In genomic region chr21:33841561-33841960, GRCh38 we compare ENCODE assay signal across 33 cellular contexts.
"Had no signal": no experiment of that assay in that cellular context is flagged by ENCODE, and none has a peak within 500 bp of the region (broad histone marks: within the 10 kb centered on the region; RNA-seq: fewer than 3 reads in every experiment).

No MANE protein-coding gene starts in this region.

- H3K4me1 ChIP-seq: parathyroid adenoma, prostate gland had no signal

- H3K9me3 ChIP-seq: left lung, mucosa of descending colon, neutrophil, prostate gland, sigmoid colon, testis, tibial artery, upper lobe of right lung had no signal

- ATAC-seq: heart right ventricle; left colon; naive thymus-derived CD8-positive, alpha-beta T cell; right cardiac atrium; stimulated activated memory B cell treated with anti-CD40 and anti-IgM and Interleukin-4, amounts not matched to agents 10 μg/mL and 1 μg/mL and 100 μg/mL, for 72 hours; stimulated activated naive CD8-positive, alpha-beta T cell treated with anti-CD3 and anti-CD28 coated beads, Interleukin-15, amount 100 ng/mL, for 72 hours had no signal

- H3K36me3 ChIP-seq: neutrophil, prostate gland had no signal

- H3K27ac Mint-ChIP-seq: memory B cell; naive thymus-derived CD8-positive, alpha-beta T cell; neural progenitor cell; stimulated activated memory B cell treated with anti-CD40 and anti-IgM and Interleukin-4, amounts not matched to agents 10 μg/mL and 1 μg/mL and 100 μg/mL, for 72 hours; stimulated activated naive CD8-positive, alpha-beta T cell treated with anti-CD3 and anti-CD28 coated beads, Interleukin-15, amount 100 ng/mL, for 72 hours had no signal

- H3K27me3 Mint-ChIP-seq: naive thymus-derived CD8-positive, alpha-beta T cell; stimulated activated naive CD8-positive, alpha-beta T cell treated with anti-CD3 and anti-CD28 coated beads, Interleukin-15, amount 100 ng/mL, for 72 hours had no signal

- FAIRE-seq: keratinocyte, urothelium cell line had no signal

- H3K4me3 Mint-ChIP-seq: memory B cell; naive thymus-derived CD8-positive, alpha-beta T cell; nephron; neural progenitor cell; stimulated activated memory B cell treated with anti-CD40 and anti-IgM and Interleukin-4, amounts not matched to agents 10 μg/mL and 1 μg/mL and 100 μg/mL, for 72 hours; stimulated activated naive CD8-positive, alpha-beta T cell treated with anti-CD3 and anti-CD28 coated beads, Interleukin-15, amount 100 ng/mL, for 72 hours had no signal

- H3K79me2 ChIP-seq: hepatocyte, parathyroid adenoma had no signal

- H3K4me1 Mint-ChIP-seq: memory B cell; naive thymus-derived CD8-positive, alpha-beta T cell; stimulated activated memory B cell treated with anti-CD40 and anti-IgM and Interleukin-4, amounts not matched to agents 10 μg/mL and 1 μg/mL and 100 μg/mL, for 72 hours; stimulated activated naive CD8-positive, alpha-beta T cell treated with anti-CD3 and anti-CD28 coated beads, Interleukin-15, amount 100 ng/mL, for 72 hours had no signal

- DNase-seq: heart right ventricle; kidney glomerular epithelial cell; left colon; left lung; midbrain; mucosa of descending colon; naive thymus-derived CD8-positive, alpha-beta T cell; occipital lobe; retina; sigmoid colon; stimulated activated CD4-positive, alpha-beta T cell treated with anti-CD3 and anti-CD28 coated beads, Interleukin-1b, Interleukin-23, amount 100 ng/mL, for 48 hours; stimulated activated CD4-positive, alpha-beta T cell treated with anti-CD3 and anti-CD28 coated beads, Interleukin-2, amount 100 ng/mL, for 48 hours; stimulated activated CD4-positive, alpha-beta T cell treated with anti-CD3 and anti-CD28 coated beads, Interleukin-4, amount 100 ng/mL, for 4 hours; stimulated activated CD8-positive, alpha-beta memory T cell treated with anti-CD3 and anti-CD28 coated beads, Interleukin-4, amount 100 ng/mL, for 48 hours; stimulated activated naive CD4-positive, alpha-beta T cell treated with Interleukin-2 at 50 U/mL for 16 hours; stimulated activated naive CD8-positive, alpha-beta T cell treated with anti-CD3 and anti-CD28 coated beads, Interleukin-15, amount 100 ng/mL, for 72 hours; testis; tibial artery; trophoblast cell; upper lobe of right lung had no signal

- H3K9ac ChIP-seq: neural progenitor cell, parathyroid adenoma had no signal

- H3K27ac ChIP-seq: hepatocyte, parathyroid adenoma, prostate gland, sigmoid colon, testis, upper lobe of right lung had no signal

- H2AFZ ChIP-seq: hepatocyte, neural progenitor cell, parathyroid adenoma had no signal

- H3K27me3 ChIP-seq: heart right ventricle, hepatocyte, left lung, neural progenitor cell, neutrophil, sigmoid colon, testis, tibial artery, upper lobe of right lung had no signal

- H3K36me3 Mint-ChIP-seq: memory B cell; stimulated activated memory B cell treated with anti-CD40 and anti-IgM and Interleukin-4, amounts not matched to agents 10 μg/mL and 1 μg/mL and 100 μg/mL, for 72 hours had no signal

- H3K4me3 ChIP-seq: heart right ventricle, hepatocyte, left lung, lung, mucosa of descending colon, neural progenitor cell, prostate gland, sigmoid colon, smooth muscle cell, testis, tibial artery, upper lobe of right lung had no signal

- H3K4me2 ChIP-seq: hepatocyte, neural progenitor cell, smooth muscle cell had no signal
